ENCODE assay signal across 8 cellular contexts in the genomic region with DNA sequence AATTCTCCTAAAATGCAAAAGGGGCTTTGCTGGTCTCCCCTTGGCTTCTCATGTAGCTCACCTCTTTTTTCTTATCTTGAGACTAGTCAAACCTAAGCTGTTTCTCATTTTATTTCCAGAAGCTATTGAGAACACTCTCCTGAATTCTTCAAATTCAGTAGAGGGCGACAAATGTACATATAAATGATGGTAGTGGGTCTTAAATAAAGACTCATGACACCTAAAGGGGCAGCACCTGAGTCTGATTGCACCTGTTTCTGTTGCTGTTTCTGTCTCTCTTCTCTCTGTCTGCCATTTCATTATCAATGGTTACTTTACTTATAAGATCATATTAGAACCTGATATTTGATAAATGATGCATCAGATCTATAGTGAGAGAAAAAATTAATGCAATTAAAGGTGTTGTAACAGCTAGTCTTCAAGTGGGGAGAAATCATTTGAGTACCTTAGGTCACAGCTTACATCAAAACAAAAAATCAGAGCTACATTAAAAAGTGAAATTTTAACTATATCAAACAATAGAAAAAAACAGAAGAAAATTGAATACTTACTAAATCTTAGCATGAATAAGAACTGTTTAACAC. TPM values are rescaled to one million over a fixed set of nuclear protein-coding genes. Genes with fewer than 3 reads are reported as not detected.
DNase-seq lines count a peak whose midpoint lies in the region; ATAC-seq and TF ChIP-seq lines count a peak whose summit lies in the region.

No MANE protein-coding gene starts in this region.

- peaks cover 21% of the 10 kb centered on the region for H3K27me3 Mint-ChIP-seq in CD4-positive, CD25-positive, alpha-beta regulatory T cell

- no peaks in the 10 kb centered on the region for H3K36me3 ChIP-seq in CD4-positive, CD25-positive, alpha-beta regulatory T cell (ENCODE audit: control insufficient read depth, insufficient read depth, low read length)
- H3K36me3 ChIP-seq in RWPE2 (ENCODE audit: low read depth) (no peaks in the 10 kb centered on the region), spleen (no peaks in the 10 kb centered on the region)

- H3K27ac ChIP-seq in CD4-positive, CD25-positive, alpha-beta regulatory T cell (ENCODE audit: insufficient read depth, low read length, poor library complexity, severe bottlenecking): no peak overlapping the region
- H3K27ac ChIP-seq in RWPE2 (ENCODE audit: poor library complexity, severe bottlenecking): no peak overlapping the region
- H3K27ac ChIP-seq in spleen: no peak overlapping the region

- H3K4me1 Mint-ChIP-seq in CD4-positive, CD25-positive, alpha-beta regulatory T cell: peaks cover 6 to 23% (median 10%) of the 10 kb centered on the region in 4 donors

- peak overlapping the region in 2 of 3 donors; percentile 0 to 18 for H3K27ac Mint-ChIP-seq in CD4-positive, CD25-positive, alpha-beta regulatory T cell

- 0 to 4% (median 0%) methylated on average over 1 of the region's 1 CpG for WGBS in spleen, 5 donors

- H3K4me3 ChIP-seq in CD4-positive, CD25-positive, alpha-beta regulatory T cell (ENCODE audit: low read depth, low read length): peak overlapping the region; percentile 28
- H3K4me3 ChIP-seq in RWPE2 (ENCODE audit: severe bottlenecking): no peak overlapping the region
- H3K4me3 ChIP-seq in fibroblast of villous mesenchyme (ENCODE audit: low read depth, low read length): no peak overlapping the region
- no peak overlapping the region for H3K4me3 ChIP-seq in spleen

- peaks cover 3% of the 10 kb centered on the region for H3K4me1 ChIP-seq in CD4-positive, CD25-positive, alpha-beta regulatory T cell (ENCODE audit: control insufficient read depth, insufficient read depth, low read length, poor library complexity, severe bottlenecking)
- H3K4me1 ChIP-seq in RWPE2 (ENCODE audit: insufficient read depth, poor library complexity, severe bottlenecking) (no peaks in the 10 kb centered on the region), spleen (peaks cover 0 to 9% (median 0%) of the 10 kb centered on the region in 6 donors)

- peak; percentile 93 to 96 for ATAC-seq in CD4-positive, CD25-positive, alpha-beta regulatory T cell (ENCODE audit: low read depth in 2 of 2)
- ATAC-seq in GM18519 (IDR thresholded peaks at IDR 0.05; ENCODE audit: low FRiP score, unreplicated experiment) (peak; percentile 72), RWPE2 (ENCODE audit: low read depth) (peak; percentile 72)

- peak in 2 of 3 donors; percentile 72 to 79 for DNase-seq in CD4-positive, CD25-positive, alpha-beta regulatory T cell
- no peak for DNase-seq in RWPE2 (ENCODE audit: low spot score)
- DNase-seq in fibroblast of villous mesenchyme (ENCODE audit: low read depth): peak; percentile 38
- no peak for DNase-seq in spleen
- no peak for DNase-seq in NCI-H774 (lab: John Stamatoyannopoulos, UW)
- DNase-seq in activated CD4-positive, alpha-beta T cell treated with anti-CD3 and anti-CD28 coated beads, Interleukin-2, amount 50 U/mL, for 1 hour: no peak

- TF ChIP-seq POLR2A in spleen (IDR thresholded peaks at IDR 0.05): no peak

- peaks cover 5% of the 10 kb centered on the region for H3K27me3 ChIP-seq in CD4-positive, CD25-positive, alpha-beta regulatory T cell (ENCODE audit: control insufficient read depth, insufficient read depth, low read length)
- H3K27me3 ChIP-seq in RWPE2 (ENCODE audit: insufficient read depth, poor library complexity, severe bottlenecking) (no peaks in the 10 kb centered on the region), spleen (replicated peaks in 1 of 7) (peaks cover 0 to 22% (median 0%) of the 10 kb centered on the region in 7 donors)

- peaks cover 0 to 1% (median 0%) of the 10 kb centered on the region in 7 donors for H3K9me3 Mint-ChIP-seq in CD4-positive, CD25-positive, alpha-beta regulatory T cell

- peak; percentile 77 for TF ChIP-seq RAD21 in Ishikawa (IDR thresholded peaks at IDR 0.05; ENCODE audit: low read depth)

- no peak for TF ChIP-seq EP300 in Ishikawa (IDR thresholded peaks at IDR 0.05; ENCODE audit: borderline replicate concordance)

- no peaks in the 10 kb centered on the region for H3K36me3 Mint-ChIP-seq in CD4-positive, CD25-positive, alpha-beta regulatory T cell

- H3K4me3 Mint-ChIP-seq in CD4-positive, CD25-positive, alpha-beta regulatory T cell: no peak overlapping the region

- no peaks in the 10 kb centered on the region for H3K9me3 ChIP-seq in CD4-positive, CD25-positive, alpha-beta regulatory T cell (ENCODE audit: control insufficient read depth in 2 of 2, low read length in 2 of 2)
- no peaks in the 10 kb centered on the region for H3K9me3 ChIP-seq in RWPE2 (ENCODE audit: severe bottlenecking)
- no peaks in the 10 kb centered on the region for H3K9me3 ChIP-seq in spleen

- peak; percentile 68 for TF ChIP-seq CTCF in RWPE2 (IDR thresholded peaks at IDR 0.05; ENCODE audit: poor library complexity, severe bottlenecking)
- TF ChIP-seq CTCF in fibroblast of villous mesenchyme (IDR thresholded peaks at IDR 0.05; ENCODE audit: insufficient read depth, low read depth, low read length): peak; percentile 34
- peak in 10 of 11 experiments; percentile 31 to 73 (median 54) for TF ChIP-seq CTCF in spleen (IDR thresholded peaks at IDR 0.05 in 8 of 11, conservative IDR thresholded peaks at IDR 0.05 in 3 of 11)

- intact Hi-C loops in spleen (cut with DNase I; ENCODE audit: low total_unique reads): loop anchor here (5.0 kb wide), 1 partner anchor 318 kb away; no protein-coding TSS in a partner anchor

TF ChIP-seq in Ishikawa, 13 proteins besides CTCF, POLR2A, EP300 and RAD21:
- TF ChIP-seq EGR1 (IDR thresholded peaks at IDR 0.05): no peak
- TF ChIP-seq, protein P1, sequence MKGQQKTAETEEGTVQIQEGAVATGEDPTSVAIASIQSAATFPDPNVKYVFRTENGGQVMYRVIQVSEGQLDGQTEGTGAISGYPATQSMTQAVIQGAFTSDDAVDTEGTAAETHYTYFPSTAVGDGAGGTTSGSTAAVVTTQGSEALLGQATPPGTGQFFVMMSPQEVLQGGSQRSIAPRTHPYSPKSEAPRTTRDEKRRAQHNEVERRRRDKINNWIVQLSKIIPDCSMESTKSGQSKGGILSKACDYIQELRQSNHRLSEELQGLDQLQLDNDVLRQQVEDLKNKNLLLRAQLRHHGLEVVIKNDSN (IDR thresholded peaks at IDR 0.05): no peak
- no peak for TF ChIP-seq TAF1 (IDR thresholded peaks at IDR 0.05; ENCODE audit: low read depth)
- no peak for TF ChIP-seq CREB1 (IDR thresholded peaks at IDR 0.05; ENCODE audit: low read depth)
- no peak for TF ChIP-seq TEAD4 (IDR thresholded peaks at IDR 0.05)
- TF ChIP-seq, protein P2, sequence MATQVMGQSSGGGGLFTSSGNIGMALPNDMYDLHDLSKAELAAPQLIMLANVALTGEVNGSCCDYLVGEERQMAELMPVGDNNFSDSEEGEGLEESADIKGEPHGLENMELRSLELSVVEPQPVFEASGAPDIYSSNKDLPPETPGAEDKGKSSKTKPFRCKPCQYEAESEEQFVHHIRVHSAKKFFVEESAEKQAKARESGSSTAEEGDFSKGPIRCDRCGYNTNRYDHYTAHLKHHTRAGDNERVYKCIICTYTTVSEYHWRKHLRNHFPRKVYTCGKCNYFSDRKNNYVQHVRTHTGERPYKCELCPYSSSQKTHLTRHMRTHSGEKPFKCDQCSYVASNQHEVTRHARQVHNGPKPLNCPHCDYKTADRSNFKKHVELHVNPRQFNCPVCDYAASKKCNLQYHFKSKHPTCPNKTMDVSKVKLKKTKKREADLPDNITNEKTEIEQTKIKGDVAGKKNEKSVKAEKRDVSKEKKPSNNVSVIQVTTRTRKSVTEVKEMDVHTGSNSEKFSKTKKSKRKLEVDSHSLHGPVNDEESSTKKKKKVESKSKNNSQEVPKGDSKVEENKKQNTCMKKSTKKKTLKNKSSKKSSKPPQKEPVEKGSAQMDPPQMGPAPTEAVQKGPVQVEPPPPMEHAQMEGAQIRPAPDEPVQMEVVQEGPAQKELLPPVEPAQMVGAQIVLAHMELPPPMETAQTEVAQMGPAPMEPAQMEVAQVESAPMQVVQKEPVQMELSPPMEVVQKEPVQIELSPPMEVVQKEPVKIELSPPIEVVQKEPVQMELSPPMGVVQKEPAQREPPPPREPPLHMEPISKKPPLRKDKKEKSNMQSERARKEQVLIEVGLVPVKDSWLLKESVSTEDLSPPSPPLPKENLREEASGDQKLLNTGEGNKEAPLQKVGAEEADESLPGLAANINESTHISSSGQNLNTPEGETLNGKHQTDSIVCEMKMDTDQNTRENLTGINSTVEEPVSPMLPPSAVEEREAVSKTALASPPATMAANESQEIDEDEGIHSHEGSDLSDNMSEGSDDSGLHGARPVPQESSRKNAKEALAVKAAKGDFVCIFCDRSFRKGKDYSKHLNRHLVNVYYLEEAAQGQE (IDR thresholded peaks at IDR 0.05; ENCODE audit: low read depth): no peak
- no peak for TF ChIP-seq NFIC (IDR thresholded peaks at IDR 0.05)
- TF ChIP-seq, protein P3, sequence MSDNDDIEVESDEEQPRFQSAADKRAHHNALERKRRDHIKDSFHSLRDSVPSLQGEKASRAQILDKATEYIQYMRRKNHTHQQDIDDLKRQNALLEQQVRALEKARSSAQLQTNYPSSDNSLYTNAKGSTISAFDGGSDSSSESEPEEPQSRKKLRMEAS (IDR thresholded peaks at IDR 0.05): no peak
- no peak for TF ChIP-seq ZBTB7A (IDR thresholded peaks at IDR 0.05; ENCODE audit: low read depth)
- no peak for TF ChIP-seq YY1 (IDR thresholded peaks at IDR 0.05; ENCODE audit: low read depth)
- no peak for TF ChIP-seq TCF12 (IDR thresholded peaks at IDR 0.05; ENCODE audit: low read depth)
- no peak for TF ChIP-seq CEBPB (IDR thresholded peaks at IDR 0.05)
- TF ChIP-seq FOXM1 (IDR thresholded peaks at IDR 0.05; ENCODE audit: borderline replicate concordance, low read depth): no peak

RNA-seq across cellular contexts. Expression of gene ADIPOQ, which starts 7.0 kb away (rescaled TPM):
- total RNA-seq in CD4-positive, CD25-positive, alpha-beta regulatory T cell: not detected
- not detected for polyA plus RNA-seq in CD4-positive, CD25-positive, alpha-beta regulatory T cell
- total RNA-seq in fibroblast of villous mesenchyme (not detected in 2 replicates), spleen (under 1 TPM in 1 of 7 donors, not detected in 6; 0.17 TPM)
- under 1 TPM in 2 of 3 donors, not detected in 1; 0.11 to 0.12 TPM for polyA plus RNA-seq in spleen

RNA-seq across cellular contexts. Expression of gene RFC4, which starts 43.2 kb away (rescaled TPM):
- 16.8 TPM for total RNA-seq in CD4-positive, CD25-positive, alpha-beta regulatory T cell
- polyA plus RNA-seq in CD4-positive, CD25-positive, alpha-beta regulatory T cell: 10 to 100 TPM; 15.6 to 40.2 (median 24.9) TPM
- total RNA-seq in fibroblast of villous mesenchyme (19.3 and 25.5 TPM in 2 replicates), spleen (10 to 100 TPM; 14.4 to 22.0 (median 18.3) TPM)
- polyA plus RNA-seq in spleen: 10 to 100 TPM; 17.5 to 27.2 (median 23.9) TPM

Comparison
In these comparisons a context has a peak if more than half of its experiments do, and no peak if none do; other contexts are left out.
1. DNase-seq: peak in CD4-positive, CD25-positive, alpha-beta regulatory T cell (2 of 3) and fibroblast of villous mesenchyme (single experiment); none in RWPE2 (single experiment), spleen (single experiment), NCI-H774 (single experiment) and activated CD4-positive, alpha-beta T cell treated with anti-CD3 and anti-CD28 coated beads, Interleukin-2, amount 50 U/mL, for 1 hour (single experiment).
2. Peak in every context shown above with its lines, with median percentiles within 50 percentile points of each other: ATAC-seq and CTCF ChIP-seq.